Comparison of ENCODE assay signal across 12 cellular contexts in the genomic region with DNA sequence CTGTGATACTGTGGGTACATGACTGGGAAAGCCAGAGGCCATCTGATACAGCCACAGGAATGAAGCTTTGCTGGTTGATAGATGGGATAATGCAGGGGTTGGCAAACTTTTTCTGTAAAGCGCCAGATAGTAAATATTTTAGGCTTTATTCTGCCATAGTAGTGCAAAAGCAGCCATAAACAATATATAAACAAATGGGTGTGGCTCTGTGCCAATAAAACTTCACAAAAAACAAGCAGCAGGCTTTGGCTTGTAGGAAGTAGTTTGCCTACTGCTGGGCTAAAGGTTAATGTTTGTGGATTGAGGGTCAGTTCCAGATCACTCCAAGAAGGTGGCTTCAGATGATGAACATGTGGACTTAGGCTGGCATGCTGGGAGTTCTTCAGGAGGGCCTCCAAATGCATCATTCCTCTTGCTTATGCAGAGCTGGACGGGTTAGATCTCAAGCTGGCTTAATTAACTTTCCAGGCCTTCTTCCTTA.
DNase-seq lines count a peak whose midpoint lies in the region; ATAC-seq and TF ChIP-seq lines count a peak whose summit lies in the region.
"Had no signal": no experiment of that assay in that cellular context is flagged by ENCODE, and none has a peak within 500 bp of the region (broad histone marks: within the 10 kb centered on the region; RNA-seq: fewer than 3 reads in every experiment).

No MANE protein-coding gene starts in this region.

- H2BK5ac ChIP-seq in mesendoderm (ENCODE audit: low read length), result no peak overlapping the region

- POLR2A ChIA-PET in CD4-positive, alpha-beta memory T cell (lab: Charles Lee; ENCODE audit: partially characterized antibody), result interaction anchor here (1.2 to 11.0 kb wide), 8 partner anchors 14 to 741 kb away, joined by 3 to 285 read pairs (median 14); a partner anchor contains a TSS
- POLR2A ChIA-PET in naive thymus-derived CD8-positive, alpha-beta T cell (lab: Charles Lee), result interaction anchor here (0.9 to 10.1 kb wide), 8 partner anchors 15 to 339 kb away, joined by 3 to 138 read pairs (median 3); a partner anchor contains a TSS

- H2AFZ ChIP-seq in KMS-11 (ENCODE audit: low read depth), result peak overlapping the region; percentile 35; the same call in 1 of the 2 replicates

- ATAC-seq in naive thymus-derived CD8-positive, alpha-beta T cell, result no peak
- no peak for ATAC-seq in GM18873 (IDR thresholded peaks at IDR 0.05; ENCODE audit: low FRiP score, unreplicated experiment)
- ATAC-seq in psoas muscle, result no peak

- no peak overlapping the region for H2BK120ac ChIP-seq in mesendoderm (ENCODE audit: low read depth, low read length)

- H3K36me3 ChIP-seq in CD4-positive, alpha-beta memory T cell (ENCODE audit: insufficient read depth, low read length), result no peaks in the 10 kb centered on the region
- H3K36me3 ChIP-seq in KMS-11 (ENCODE audit: insufficient read depth) (no peaks in the 10 kb centered on the region), adipocyte (ENCODE audit: control insufficient read depth, insufficient read depth, low read length, severe bottlenecking) (no peaks in the 10 kb centered on the region), mesendoderm (ENCODE audit: control insufficient read depth, insufficient read depth, low read length) (no peaks in the 10 kb centered on the region), psoas muscle (ENCODE audit: insufficient read depth in 1 of 2, low read depth in 1 of 2) (no peaks in the 10 kb centered on the region)

- H4K5ac ChIP-seq in mesendoderm (ENCODE audit: low read length), result no peak overlapping the region

- H3K79me1 ChIP-seq in mesendoderm (ENCODE audit: low read length), result no peaks in the 10 kb centered on the region

- no peak for DNase-seq in CD4-positive, alpha-beta memory T cell
- DNase-seq in adipocyte (ENCODE audit: low read depth), result peak; percentile 44
- DNase-seq in naive thymus-derived CD8-positive, alpha-beta T cell, result no peak
- DNase-seq in mesendoderm, result no peak
- DNase-seq in HPDE6-E6E7 (ENCODE audit: extremely low spot score), result no peak
- DNase-seq in psoas muscle, result no peak
- DNase-seq: DMS153, GOT3, NCI-H1105 treated with DMSO at 0.1 percent for 48 hours had no signal

- no peak for TF ChIP-seq CTCF in KMS-11 (conservative IDR thresholded peaks at IDR 0.05; ENCODE audit: low read depth, low read length)
- TF ChIP-seq CTCF in psoas muscle (IDR thresholded peaks at IDR 0.05), result no peak

- H3K4me3 Mint-ChIP-seq in CD4-positive, alpha-beta memory T cell, result peak overlapping the region in 7 of 8 donors; percentile 61 to 85 (median 75)
- H3K4me3 Mint-ChIP-seq in naive thymus-derived CD8-positive, alpha-beta T cell, result peak overlapping the region; percentile 54 to 88 (median 72)
- H3K4me3 Mint-ChIP-seq: neural crest cell had no signal

- peaks cover 95% of the 10 kb centered on the region for H3K4me1 ChIP-seq in CD4-positive, alpha-beta memory T cell (ENCODE audit: insufficient read depth, low read length)
- H3K4me1 ChIP-seq in KMS-11 (ENCODE audit: low read depth, poor library complexity, severe bottlenecking) (peaks cover 100% of the 10 kb centered on the region), adipocyte (ENCODE audit: control insufficient read depth, insufficient read depth, low read length) (peaks cover 28% of the 10 kb centered on the region), mesendoderm (ENCODE audit: control insufficient read depth, low read depth, low read length) (no peaks in the 10 kb centered on the region), psoas muscle (no peaks in the 10 kb centered on the region)

- H3K56ac ChIP-seq in mesendoderm (ENCODE audit: low read length), result no peak overlapping the region

- H4K20me1 ChIP-seq in KMS-11 (ENCODE audit: insufficient read depth), result no peaks in the 10 kb centered on the region

- no peak overlapping the region for H3K4ac ChIP-seq in mesendoderm (ENCODE audit: low read depth, low read length)

- no peak overlapping the region for H2AK5ac ChIP-seq in mesendoderm (ENCODE audit: low read length)

- no peak overlapping the region for H4K8ac ChIP-seq in mesendoderm (ENCODE audit: low read depth, low read length)

- no peak overlapping the region for H3K18ac ChIP-seq in mesendoderm (ENCODE audit: low read length)

- no peak overlapping the region for H3K27ac ChIP-seq in CD4-positive, alpha-beta memory T cell (ENCODE audit: low read depth, low read length)
- H3K27ac ChIP-seq in KMS-11, result peak overlapping the region; percentile 11; the same call in 1 of the 2 replicates
- no peak overlapping the region for H3K27ac ChIP-seq in mesendoderm (ENCODE audit: low read depth, low read length)
- no peak overlapping the region for H3K27ac ChIP-seq in psoas muscle

- no peaks in the 10 kb centered on the region for H3K27me3 ChIP-seq in CD4-positive, alpha-beta memory T cell (ENCODE audit: insufficient read depth, low read length)
- H3K27me3 ChIP-seq in KMS-11 (ENCODE audit: insufficient read depth, low read depth) (no peaks in the 10 kb centered on the region), adipocyte (replicated peaks; ENCODE audit: control insufficient read depth, insufficient read depth, low read length) (no peaks in the 10 kb centered on the region), mesendoderm (ENCODE audit: insufficient read depth, low read length, poor library complexity) (no peaks in the 10 kb centered on the region), psoas muscle (ENCODE audit: insufficient read depth in 3 of 3, low read length in 2 of 3) (no peaks in the 10 kb centered on the region)

- H3K27ac Mint-ChIP-seq in CD4-positive, alpha-beta memory T cell, result peak overlapping the region; percentile 35 to 97 (median 90)
- H3K27ac Mint-ChIP-seq in naive thymus-derived CD8-positive, alpha-beta T cell, result peak overlapping the region; percentile 42 to 97 (median 89)

- H3K9ac ChIP-seq in KMS-11 (no peak overlapping the region), adipocyte (ENCODE audit: low read length) (no peak overlapping the region), mesendoderm (ENCODE audit: low read length) (no peak overlapping the region)

- CTCF ChIA-PET in CD4-positive, alpha-beta memory T cell (lab: Charles Lee; ENCODE audit: partially characterized antibody), result interaction anchor here (0.8 to 6.1 kb wide), 8 partner anchors 9 to 709 kb away, joined by 3 to 26 read pairs (median 5); a partner anchor contains a TSS

- peak overlapping the region in 1 of 2 donors; percentile 24 for H3K4me3 ChIP-seq in CD4-positive, alpha-beta memory T cell (ENCODE audit: low read length in 2 of 2)
- H3K4me3 ChIP-seq in KMS-11 (IDR thresholded peaks at IDR 0.05; ENCODE audit: insufficient read depth, low read depth, low read length), result no peak overlapping the region
- H3K4me3 ChIP-seq in adipocyte (ENCODE audit: low read length), result no peak overlapping the region
- H3K4me3 ChIP-seq in mesendoderm (ENCODE audit: low read length), result no peak overlapping the region
- H3K4me3 ChIP-seq in psoas muscle, result no peak overlapping the region

- peaks cover 0 to 1% of the 10 kb centered on the region in 2 donors for H3K36me3 Mint-ChIP-seq in CD4-positive, alpha-beta memory T cell
- no peaks in the 10 kb centered on the region for H3K36me3 Mint-ChIP-seq in naive thymus-derived CD8-positive, alpha-beta T cell

- no peak overlapping the region for H3K23ac ChIP-seq in mesendoderm (ENCODE audit: low read length)

- no peaks in the 10 kb centered on the region for H3K9me3 ChIP-seq in CD4-positive, alpha-beta memory T cell (ENCODE audit: control insufficient read depth in 1 of 2, low read length in 2 of 2)
- H3K9me3 ChIP-seq in adipocyte (ENCODE audit: control insufficient read depth, low read length), result peaks cover 6% of the 10 kb centered on the region
- H3K9me3 ChIP-seq in psoas muscle, result peaks cover 2% of the 10 kb centered on the region

- no peaks in the 10 kb centered on the region for H3K79me2 ChIP-seq in KMS-11 (ENCODE audit: insufficient read depth, low read depth)
- H3K79me2 ChIP-seq in mesendoderm (ENCODE audit: control insufficient read depth, insufficient read depth, low read length), result no peaks in the 10 kb centered on the region

- WGBS in mesendoderm (ENCODE audit: extremely low coverage, insufficient coverage, low lambda C conversion rate), result no CpG with 5 or more reads among the region's 2 CpGs
- 79 to 87% (median 83%) methylated on average over 2 of the region's 2 CpGs for WGBS in psoas muscle, 3 donors

- H2BK15ac ChIP-seq in mesendoderm (replicated peaks; ENCODE audit: low read depth), result no peak overlapping the region

- peaks cover 0 to 12% (median 3%) of the 10 kb centered on the region in 8 donors for H3K9me3 Mint-ChIP-seq in CD4-positive, alpha-beta memory T cell
- peaks cover 0 to 6% (median 1%) of the 10 kb centered on the region in 9 donors for H3K9me3 Mint-ChIP-seq in naive thymus-derived CD8-positive, alpha-beta T cell

- intact Hi-C loops in CD4-positive, alpha-beta memory T cell (cut with micrococcal nuclease), result no loop called here
- intact Hi-C loops in psoas muscle (cut with DNase I), result no loop called here

- peaks cover 2 to 5% of the 10 kb centered on the region in 2 donors for H3K27me3 Mint-ChIP-seq in CD4-positive, alpha-beta memory T cell
- H3K27me3 Mint-ChIP-seq in naive thymus-derived CD8-positive, alpha-beta T cell, result peaks cover 0 to 16% (median 4%) of the 10 kb centered on the region in 5 donors

- H3K4me2 ChIP-seq in KMS-11 (peak overlapping the region; percentile 88), mesendoderm (ENCODE audit: low read length) (no peak overlapping the region)

- peaks cover 78 to 96% (median 86%) of the 10 kb centered on the region in 4 donors for H3K4me1 Mint-ChIP-seq in CD4-positive, alpha-beta memory T cell
- peaks cover 46 to 97% (median 90%) of the 10 kb centered on the region in 4 donors for H3K4me1 Mint-ChIP-seq in naive thymus-derived CD8-positive, alpha-beta T cell
